ENCODE assay signal across 1 cellular context in genomic region chr6:110158479-110158878, GRCh38.
TF ChIP-seq lines count a peak whose summit lies in the region.

No MANE protein-coding gene starts in this region.

TF ChIP-seq in IMR-90, 13 proteins besides CTCF, POLR2A, EP300 and RAD21 (continued from another document):
- TF ChIP-seq RFX5 (IDR thresholded peaks at IDR 0.05; ENCODE audit: low read depth, low read length) (no peak), ELK1 (IDR thresholded peaks at IDR 0.05; ENCODE audit: borderline replicate concordance, low read depth, low read length) (no peak), RCOR1 (IDR thresholded peaks at IDR 0.05; ENCODE audit: insufficient replicate concordance, low read length) (no peak), CHD1 (IDR thresholded peaks at IDR 0.05; ENCODE audit: low read depth, low read length) (no peak), USF2 (IDR thresholded peaks at IDR 0.05; ENCODE audit: low read depth, low read length) (no peak)
